1 cellular context compared by ENCODE assay signal in the genomic region with DNA sequence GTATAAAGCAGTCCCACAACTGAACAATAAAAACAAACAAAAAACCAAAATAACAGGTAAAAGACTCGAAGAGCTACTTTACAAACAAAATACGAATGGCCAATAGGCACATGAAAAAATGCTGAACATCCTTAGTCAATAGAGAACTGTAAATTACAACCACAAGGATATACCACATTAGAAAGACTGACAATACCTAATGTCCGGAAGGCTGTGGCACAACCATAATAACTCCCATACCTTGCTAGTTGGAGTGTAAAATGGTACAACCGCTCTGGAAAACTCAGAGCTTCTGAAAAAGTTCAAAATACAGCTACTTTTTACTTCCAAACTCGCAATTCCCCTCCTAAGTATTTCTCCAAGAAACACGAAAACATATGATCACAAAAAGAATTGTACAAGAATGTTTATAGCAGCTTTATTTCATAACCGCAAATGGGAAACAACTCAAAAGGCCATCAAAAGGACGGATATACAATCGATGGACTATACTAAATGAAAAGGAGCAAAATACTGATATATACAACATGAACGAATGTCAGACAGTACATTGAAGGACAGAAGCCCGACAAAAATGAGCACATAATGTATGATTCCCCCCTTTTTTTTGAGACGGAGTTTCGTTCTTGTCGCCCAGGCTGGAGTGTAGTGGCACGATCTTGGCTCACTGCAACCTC.
TF ChIP-seq lines count a peak whose summit lies in the region.

No MANE protein-coding gene starts in this region.

TF ChIP-seq in endothelial cell of umbilical vein, 7 proteins besides CTCF, POLR2A, EP300 and RAD21:
- TF ChIP-seq EZH2 (IDR thresholded peaks at IDR 0.05; ENCODE audit: borderline replicate concordance, low read depth, low read length, severe bottlenecking) (no peak), GATA2 (IDR thresholded peaks at IDR 0.05; ENCODE audit: insufficient read depth, insufficient read length, low read depth, low read length) (no peak), POLR2AphosphoS5 (IDR thresholded peaks at IDR 0.05; ENCODE audit: insufficient read depth, low read depth, low read length) (no peak), FOS (IDR thresholded peaks at IDR 0.05; ENCODE audit: borderline replicate concordance, insufficient read depth, low read length) (no peak), JUN (IDR thresholded peaks at IDR 0.05; ENCODE audit: borderline replicate concordance, insufficient read depth, insufficient read length, low read depth) (no peak), MYC (IDR thresholded peaks at IDR 0.05; ENCODE audit: low read depth, low read length) (no peak)
- TF ChIP-seq, protein P1, sequence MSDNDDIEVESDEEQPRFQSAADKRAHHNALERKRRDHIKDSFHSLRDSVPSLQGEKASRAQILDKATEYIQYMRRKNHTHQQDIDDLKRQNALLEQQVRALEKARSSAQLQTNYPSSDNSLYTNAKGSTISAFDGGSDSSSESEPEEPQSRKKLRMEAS (IDR thresholded peaks at IDR 0.05; ENCODE audit: insufficient read depth, insufficient read length): no peak
